10 cellular contexts compared by ENCODE assay signal in genomic region chr6:33997265-33997664, GRCh38.
"Had no signal": no experiment of that assay in that cellular context is flagged by ENCODE, and none has a peak within 500 bp of the region (broad histone marks: within the 10 kb centered on the region; RNA-seq: fewer than 3 reads in every experiment).

No MANE protein-coding gene starts in this region.

- H3K4me3 ChIP-seq: GM23248, GM23338, HAP-1 had no signal

- H3K36me3 ChIP-seq: HAP-1 had no signal

- H3K4me1 ChIP-seq: HAP-1 had no signal

- H3K27ac ChIP-seq: GM23248 had no signal

- DNase-seq: GM23248, GOT3, H7, H9, HCEC 1CT, HFFc6 had no signal

- FAIRE-seq: H1, H54 had no signal

- H3K9me3 ChIP-seq: HAP-1 had no signal
